ENCODE assay signal across 1 cellular context in genomic region chr1:175234639-175235038, GRCh38.
TF ChIP-seq lines count a peak whose summit lies in the region.

No MANE protein-coding gene starts in this region.

TF ChIP-seq in H1, 55 proteins besides CTCF, POLR2A, EP300 and RAD21 (continued from another document):
- TF ChIP-seq SIN3A (conservative IDR thresholded peaks at IDR 0.05 in 1 of 2, IDR thresholded peaks at IDR 0.05 in 1 of 2; ENCODE audit: low read depth in 1 of 2, low read length in 2 of 2) (no peak), SUZ12 (IDR thresholded peaks at IDR 0.05; ENCODE audit: low read length) (no peak)
